20 cellular contexts compared by ENCODE assay signal in the genomic region with DNA sequence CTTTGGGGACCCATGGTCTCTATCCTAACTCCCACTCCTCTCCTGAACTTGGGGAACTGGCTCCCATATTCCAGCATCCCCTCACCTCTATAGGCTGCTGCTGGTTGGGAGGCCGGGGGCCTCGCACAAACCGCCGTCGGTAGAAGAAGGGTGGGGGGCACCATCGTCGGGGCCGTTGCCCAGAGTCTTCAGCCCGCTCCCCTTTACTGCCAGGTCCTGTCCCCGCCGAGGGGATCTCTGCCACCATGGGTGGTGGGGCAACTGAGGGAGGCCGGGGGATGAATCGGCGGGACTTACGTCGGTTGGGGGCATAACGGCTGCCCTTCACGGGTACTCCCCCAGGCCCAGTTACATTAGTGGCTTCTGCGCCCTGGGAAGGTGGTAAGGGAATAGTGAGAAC. TPM values are rescaled to one million over a fixed set of nuclear protein-coding genes. Genes with fewer than 3 reads are reported as not detected.
"Had no signal": no experiment of that assay in that cellular context is flagged by ENCODE, and none has a peak within 500 bp of the region (broad histone marks: within the 10 kb centered on the region; RNA-seq: fewer than 3 reads in every experiment).

No MANE protein-coding gene starts in this region.

- H3K4me3 ChIP-seq: cardiac muscle cell, colonic mucosa, mucosa of descending colon, ovary, right lobe of liver, skin epidermis, thoracic aorta, transverse colon had no signal

- H3K27me3 ChIP-seq: cardiac muscle cell, right lobe of liver had no signal

- H3K27ac ChIP-seq: colonic mucosa, ovary, right lobe of liver, skin epidermis, thoracic aorta, transverse colon had no signal

- ATAC-seq: left colon; mucosa of descending colon; naive thymus-derived CD8-positive, alpha-beta T cell; right lobe of liver; stimulated activated naive B cell treated with anti-CD40 and anti-IgM and Interleukin-4, amounts not matched to agents 10 μg/mL and 1 μg/mL and 100 μg/mL, for 72 hours; stimulated activated naive CD8-positive, alpha-beta T cell treated with anti-CD3 and anti-CD28 coated beads, Interleukin-15, amount 100 ng/mL, for 72 hours had no signal

- H3K36me3 ChIP-seq: colonic mucosa, ovary, right lobe of liver, thoracic aorta, transverse colon had no signal

- DNase-seq: cerebellar nuclear complex; colonic mucosa; dermis blood vessel endothelial cell; glutamatergic neuron; immature natural killer cell; left colon; mucosa of descending colon; naive thymus-derived CD8-positive, alpha-beta T cell; ovary; right lobe of liver; stimulated activated CD4-positive, alpha-beta T cell treated with anti-CD3 and anti-CD28 coated beads, Interleukin-2, amount 100 ng/mL, for 24 hours; stimulated activated CD4-positive, alpha-beta T cell treated with anti-CD3 and anti-CD28 coated beads, Interleukin-4, amount 100 ng/mL, for 4 hours; stimulated activated naive B cell treated with anti-CD40 and anti-IgM and Interleukin-4, amounts not matched to agents 10 μg/mL and 1 μg/mL and 100 μg/mL, for 72 hours; stimulated activated naive CD8-positive, alpha-beta T cell treated with anti-CD3 and anti-CD28 coated beads, Interleukin-15, amount 100 ng/mL, for 72 hours; substantia nigra; transverse colon had no signal

RNA-seq across cellular contexts. Expression of gene YBX2, which starts 4.3 kb away (rescaled TPM):
- total RNA-seq: thoracic aorta, ureter had no signal

RNA-seq across cellular contexts. Expression of gene SLC2A4, which starts 8.6 kb away (rescaled TPM):
- total RNA-seq: naive thymus-derived CD8-positive, alpha-beta T cell had no signal
